ENCODE assay signal across 1 cellular context in genomic region chr2:239464166-239465016, GRCh38.
TF ChIP-seq lines count a peak whose summit lies in the region.

No MANE protein-coding gene starts in this region.

TF ChIP-seq in H1, 55 proteins besides CTCF, POLR2A, EP300 and RAD21:
- TF ChIP-seq KDM4A (IDR thresholded peaks at IDR 0.05; ENCODE audit: low read depth, low read length, severe bottlenecking) (no peak), SRF (IDR thresholded peaks at IDR 0.05; ENCODE audit: low read depth, low read length) (no peak), KDM1A (IDR thresholded peaks at IDR 0.05; ENCODE audit: borderline replicate concordance, low read length) (no peak), ATF2 (IDR thresholded peaks at IDR 0.05; ENCODE audit: low read length) (no peak), NRF1 (IDR thresholded peaks at IDR 0.05; ENCODE audit: low read depth, low read length) (no peak), GTF2F1 (IDR thresholded peaks at IDR 0.05; ENCODE audit: borderline replicate concordance, low read depth, low read length) (no peak), GABPA (IDR thresholded peaks at IDR 0.05; ENCODE audit: borderline replicate concordance, insufficient read depth, low read length) (no peak), SP1 (IDR thresholded peaks at IDR 0.05; ENCODE audit: low read depth, low read length) (no peak), ZNF274 (IDR thresholded peaks at IDR 0.05; ENCODE audit: borderline replicate concordance, extremely low read depth, low read length) (no peak), ATF3 (IDR thresholded peaks at IDR 0.05; ENCODE audit: insufficient read depth, low read depth, low read length) (no peak), YY1 (IDR thresholded peaks at IDR 0.05; ENCODE audit: low read depth, low read length) (no peak), CREB1 (IDR thresholded peaks at IDR 0.05) (no peak), SUZ12 (IDR thresholded peaks at IDR 0.05; ENCODE audit: low read length) (no peak), JUN (IDR thresholded peaks at IDR 0.05; ENCODE audit: low read depth, low read length) (no peak), SP2 (IDR thresholded peaks at IDR 0.05; ENCODE audit: low read length) (no peak), PHF8 (conservative IDR thresholded peaks at IDR 0.05; ENCODE audit: low read depth, low read length) (no peak), SIRT6 (IDR thresholded peaks at IDR 0.05; ENCODE audit: low read length) (no peak), JUND (IDR thresholded peaks at IDR 0.05; ENCODE audit: low read length) (no peak), TAF7 (optimal IDR thresholded peaks at IDR 0.05; ENCODE audit: borderline replicate concordance, low read depth, low read length) (no peak)
